In the genomic region with DNA sequence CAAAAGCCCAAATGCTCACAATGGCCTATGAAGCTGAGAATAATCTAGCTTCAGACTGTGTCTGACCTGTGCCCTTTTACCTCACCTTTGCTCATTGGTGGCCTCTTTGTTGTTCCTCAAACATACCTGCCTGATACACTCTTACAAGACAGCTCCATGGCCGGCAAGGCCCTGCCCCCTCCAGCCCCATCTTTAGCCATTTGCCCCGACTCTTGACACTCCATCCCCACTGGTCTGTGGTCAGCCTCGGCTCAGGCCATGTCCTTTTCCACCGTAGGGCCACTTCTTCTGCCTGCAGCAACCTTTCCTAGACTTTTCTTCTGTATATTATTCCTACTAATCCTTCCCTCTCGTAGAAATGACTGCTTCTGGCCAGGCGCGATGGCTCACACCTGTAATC, we compare ENCODE assay signal across 21 cellular contexts.
"Had no signal": no experiment of that assay in that cellular context is flagged by ENCODE, and none has a peak within 500 bp of the region (broad histone marks: within the 10 kb centered on the region; RNA-seq: fewer than 3 reads in every experiment).

No MANE protein-coding gene starts in this region.

- H3K27me3 ChIP-seq: cardiac muscle cell, dorsolateral prefrontal cortex, suprapubic skin, transverse colon had no signal

- H3K36me3 ChIP-seq: cardiac muscle cell, suprapubic skin, transverse colon had no signal

- H3K9me3 ChIP-seq: SK-N-SH, suprapubic skin, transverse colon had no signal

- DNase-seq: activated CD4-positive, alpha-beta T cell treated with anti-CD3 and anti-CD28 coated beads, Interleukin-2, amount 10 ng/mL, durations not matched to agents 24 days and 14 days; activated gamma-delta T cell treated with Interleukin-2 at 50 U/mL for 16 hours; amniotic stem cell; dorsolateral prefrontal cortex; foreskin melanocyte; glutamatergic neuron; hypothalamus; nucleus accumbens; retina; SK-N-SH; stimulated activated CD4-positive, alpha-beta T cell treated with anti-CD3 and anti-CD28 coated beads, Interleukin-12 subunit alpha, Interleukin-12 subunit beta, amount 100 ng/mL, for 4 hours; stimulated activated CD4-positive, alpha-beta T cell treated with anti-CD3 and anti-CD28 coated beads, Interleukin-1b, Interleukin-23, amount 100 ng/mL, for 48 hours; T-helper 1 cell; T1000; transverse colon had no signal

- H3K27me3 Mint-ChIP-seq: activated CD4-positive, alpha-beta T cell treated with anti-CD3 and anti-CD28 coated beads, Interleukin-2, amount 10 ng/mL, durations not matched to agents 24 days and 14 days; naive thymus-derived CD8-positive, alpha-beta T cell; stimulated activated naive CD8-positive, alpha-beta T cell treated with anti-CD3 and anti-CD28 coated beads, Interleukin-15, Interleukin-2, amounts not matched to agents 100 ng/mL and 50 ng/mL, for 24 hours had no signal

- H3K36me3 Mint-ChIP-seq: naive thymus-derived CD8-positive, alpha-beta T cell had no signal

- H3K9me3 Mint-ChIP-seq: activated CD4-positive, alpha-beta T cell treated with anti-CD3 and anti-CD28 coated beads, Interleukin-2, amount 10 ng/mL, durations not matched to agents 24 days and 14 days had no signal

- ATAC-seq: activated naive CD4-positive, alpha-beta T cell treated with anti-CD3 and anti-CD28 coated beads, Interleukin-2, amount 50 U/mL, for 72 hours; left lobe of liver; naive thymus-derived CD8-positive, alpha-beta T cell had no signal

- H3K4me3 ChIP-seq: cardiac muscle cell, dorsolateral prefrontal cortex, suprapubic skin, transverse colon had no signal

- H3K27ac Mint-ChIP-seq: activated CD4-positive, alpha-beta T cell treated with anti-CD3 and anti-CD28 coated beads, Interleukin-2, amount 10 ng/mL, durations not matched to agents 24 days and 14 days; stimulated activated naive CD8-positive, alpha-beta T cell treated with anti-CD3 and anti-CD28 coated beads, Interleukin-15, Interleukin-2, amounts not matched to agents 100 ng/mL and 50 ng/mL, for 24 hours had no signal

- H3K4me3 Mint-ChIP-seq: activated CD4-positive, alpha-beta T cell treated with anti-CD3 and anti-CD28 coated beads, Interleukin-2, amount 10 ng/mL, durations not matched to agents 24 days and 14 days; naive thymus-derived CD8-positive, alpha-beta T cell; stimulated activated naive CD8-positive, alpha-beta T cell treated with anti-CD3 and anti-CD28 coated beads, Interleukin-15, Interleukin-2, amounts not matched to agents 100 ng/mL and 50 ng/mL, for 24 hours had no signal

- H3K27ac ChIP-seq: suprapubic skin had no signal
